ENCODE assay signal across 13 cellular contexts in genomic region chr3:49025005-49025792, GRCh38. TPM values are rescaled to one million over a fixed set of nuclear protein-coding genes. Genes with fewer than 3 reads are reported as not detected.
A peak's percentile ranks its signal among the peaks of the same experiment; 100 is the strongest.
DNase-seq lines count a peak whose midpoint lies in the region; ATAC-seq, FAIRE-seq and TF ChIP-seq lines count a peak whose summit lies in the region.
"Had no signal": no experiment of that assay in that cellular context is flagged by ENCODE, and none has a peak within 500 bp of the region (broad histone marks: within the 10 kb centered on the region; RNA-seq: fewer than 3 reads in every experiment).

No MANE protein-coding gene starts in this region.

- H3K4me3 ChIP-seq in left ventricle myocardium inferior (no peak overlapping the region), right atrium auricular region (no peak overlapping the region), OCI-LY1 (ENCODE audit: low read depth, low read length, poor library complexity, severe bottlenecking) (no peak overlapping the region), K562 (no peak overlapping the region)
- H3K4me3 ChIP-seq: cardiac muscle cell had no signal

- H3K27ac Mint-ChIP-seq in type B pancreatic cell, result peak overlapping the region; percentile 51

- POLR2A ChIA-PET in K562 (lab: Yijun Ruan, JAX), result interaction anchor here (0.6 to 3.8 kb wide), 7 partner anchors 9 to 69 kb away, joined by 3 to 19 read pairs (median 5); partner anchors contain the start of gene QRICH1

- no peak for TF ChIP-seq EP300 in K562 (IDR thresholded peaks at IDR 0.05; ENCODE audit: low read length)

- peaks cover 22% of the 10 kb centered on the region for H3K36me3 Mint-ChIP-seq in type B pancreatic cell

- FAIRE-seq in K562 (lab: Jason Lieb, UNC), result no peak
- FAIRE-seq: keratinocyte had no signal

- no peaks in the 10 kb centered on the region for H4K20me1 ChIP-seq in OCI-LY1 (ENCODE audit: insufficient read depth, low read length)
- H4K20me1 ChIP-seq in K562 (replicated peaks; ENCODE audit: control insufficient read depth, insufficient read depth, low read length), result peaks cover 12% of the 10 kb centered on the region

- intact Hi-C loops in left ventricle myocardium inferior (cut with micrococcal nuclease) (no loop called here), K562 (cut with micrococcal nuclease) (loop anchor here (10.0 kb wide), 1 partner anchor 140 kb away; the partner anchor contains the start of gene CCDC71), sciatic nerve (cut with DNase I) (no loop called here)

- peak; percentile 69 for TF ChIP-seq POLR2A in K562 (conservative IDR thresholded peaks at IDR 0.05)

- DNase-seq in left ventricle myocardium inferior, result no peak
- DNase-seq in right atrium auricular region (ENCODE audit: low spot score), result no peak
- no peak for DNase-seq in K562 (ENCODE audit: extremely low read depth in 1 of 4, low spot score in 3 of 4)
- no peak for DNase-seq in type B pancreatic cell (ENCODE audit: extremely low spot score, unreplicated experiment)
- DNase-seq in sciatic nerve (ENCODE audit: low spot score), result no peak
- DNase-seq in NK-92 (lab: John Stamatoyannopoulos, UW; ENCODE audit: unreplicated experiment), result no peak
- DNase-seq: NCI-H2171, Right ventricle myocardium superior had no signal

- H3F3A ChIP-seq in OCI-LY1 (ENCODE audit: insufficient read depth, low read length), result 0 out of 2 replicates have a peak, but pooled peaks cover 2% of the 10 kb centered on the region

- H2AFZ ChIP-seq in OCI-LY1 (ENCODE audit: low read length) (no peak overlapping the region), K562 (ENCODE audit: low read depth, low read length) (no peak overlapping the region)
- H2AFZ ChIP-seq: parathyroid adenoma had no signal

- no peak for TF ChIP-seq RAD21 in K562 (CRISPR knock-in tag; conservative IDR thresholded peaks at IDR 0.05 in 1 of 2, IDR thresholded peaks at IDR 0.05 in 1 of 2)

- no peaks in the 10 kb centered on the region for H3K9me3 ChIP-seq in left ventricle myocardium inferior (replicated peaks)
- no peaks in the 10 kb centered on the region for H3K9me3 ChIP-seq in right atrium auricular region
- H3K9me3 ChIP-seq in OCI-LY1 (ENCODE audit: low read length), result no peaks in the 10 kb centered on the region
- no peaks in the 10 kb centered on the region for H3K9me3 ChIP-seq in K562 (replicated peaks; ENCODE audit: control insufficient read depth, insufficient read depth, low read depth, low read length)

- WGBS in K562 (ENCODE audit: insufficient coverage, low coverage, missing lambda C conversion rate), result 61% methylated on average over 13 of the region's 13 CpGs

- no TSS peak for BruUV-seq in K562 (replicated peaks; lab: Mats Ljungman, UMichigan)

- H3K27ac ChIP-seq in left ventricle myocardium inferior (replicated peaks), result peak overlapping the region; percentile 7
- no peak overlapping the region for H3K27ac ChIP-seq in right atrium auricular region
- peak overlapping the region; percentile 4 for H3K27ac ChIP-seq in OCI-LY1 (ENCODE audit: low read depth, low read length, poor library complexity, severe bottlenecking)
- peak overlapping the region; percentile 35; the same call in 1 of the 3 replicates for H3K27ac ChIP-seq in K562 (ENCODE audit: extremely low read depth, low read depth, low read length)
- H3K27ac ChIP-seq: cardiac muscle cell, parathyroid adenoma had no signal

- peaks cover 34% of the 10 kb centered on the region for H3K4me1 Mint-ChIP-seq in type B pancreatic cell (ENCODE audit: unreplicated experiment)

- H3K27me3 ChIP-seq in left ventricle myocardium inferior (ENCODE audit: low read depth) (no peaks in the 10 kb centered on the region), right atrium auricular region (no peaks in the 10 kb centered on the region), OCI-LY1 (ENCODE audit: insufficient read depth, low read length) (no peaks in the 10 kb centered on the region), K562 (ENCODE audit: control insufficient read depth in 2 of 2, insufficient read depth in 2 of 2, low read length in 2 of 2) (no peaks in the 10 kb centered on the region)
- H3K27me3 ChIP-seq: cardiac muscle cell had no signal

- TF ChIP-seq CTCF in left ventricle myocardium inferior (IDR thresholded peaks at IDR 0.05; ENCODE audit: borderline replicate concordance) (no peak), right atrium auricular region (IDR thresholded peaks at IDR 0.05) (no peak), OCI-LY1 (IDR thresholded peaks at IDR 0.05; ENCODE audit: low read length) (no peak), K562 (IDR thresholded peaks at IDR 0.05 in 2 of 3, conservative IDR thresholded peaks at IDR 0.05 in 1 of 3; ENCODE audit: insufficient read depth in 2 of 3, low read depth in 1 of 3, low read length in 3 of 3) (no peak), type B pancreatic cell (conservative IDR thresholded peaks at IDR 0.05) (no peak)

- no peaks in the 10 kb centered on the region for H3K27me3 Mint-ChIP-seq in type B pancreatic cell

- H3K9ac ChIP-seq in OCI-LY1 (ENCODE audit: low read length) (no peak overlapping the region), K562 (ENCODE audit: insufficient read depth in 1 of 2, low read depth in 2 of 2, low read length in 2 of 2) (peak overlapping the region in 1 of 2 experiments; percentile 72; a peak in 2 of 4 replicates)
- H3K9ac ChIP-seq: parathyroid adenoma had no signal

- H3K9me2 ChIP-seq in OCI-LY1 (ENCODE audit: low read depth, low read length), result no peaks in the 10 kb centered on the region

- peaks cover 78% of the 10 kb centered on the region for H3K4me1 ChIP-seq in left ventricle myocardium inferior
- H3K4me1 ChIP-seq in right atrium auricular region, result peaks cover 0 to 49% of the 10 kb centered on the region in 2 donors
- H3K4me1 ChIP-seq in OCI-LY1 (ENCODE audit: insufficient read depth, low read length, severe bottlenecking), result peaks cover 54% of the 10 kb centered on the region
- peaks cover 34 to 68% of the 10 kb centered on the region in 2 experiments; a peak in 4 of 5 replicates for H3K4me1 ChIP-seq in K562 (replicated peaks in 1 of 2; ENCODE audit: control insufficient read depth in 2 of 2, insufficient read depth in 2 of 2, low read length in 2 of 2)

- in situ Hi-C loops in K562 (cut with MboI), result no loop called here

- H3K79me2 ChIP-seq in OCI-LY1 (ENCODE audit: insufficient read depth, low read length) (peaks cover 6% of the 10 kb centered on the region; the same call in 1 of the 2 replicates), K562 (ENCODE audit: control insufficient read depth, insufficient read depth, low read length) (peaks cover 91% of the 10 kb centered on the region)

- no peak overlapping the region; the same call in 1 of the 2 replicates for H3K4me2 ChIP-seq in OCI-LY1 (ENCODE audit: low read length)
- H3K4me2 ChIP-seq in K562 (ENCODE audit: insufficient read depth, low read length), result peak overlapping the region; percentile 10; the same call in 1 of the 2 replicates

- CTCF ChIA-PET in K562 (lab: Yijun Ruan, JAX; ENCODE audit: low intra/inter-chr PET ratio), result interaction anchor here (0.6 kb wide), 1 partner anchor 96 kb away, joined by 3 read pairs; no protein-coding TSS in a partner anchor

- H3K9me3 Mint-ChIP-seq in type B pancreatic cell, result no peaks in the 10 kb centered on the region

- H3K9me1 ChIP-seq in K562 (ENCODE audit: control insufficient read depth, insufficient read depth, low read length), result peaks cover 9% of the 10 kb centered on the region

- no peak for ATAC-seq in K562
- ATAC-seq in HG02763 (IDR thresholded peaks at IDR 0.05; ENCODE audit: unreplicated experiment), result no peak
- ATAC-seq in sciatic nerve, result no peak

- H3K4me3 Mint-ChIP-seq in type B pancreatic cell, result no peak overlapping the region

- H3K36me3 ChIP-seq in left ventricle myocardium inferior, result peaks cover 43% of the 10 kb centered on the region
- H3K36me3 ChIP-seq in right atrium auricular region, result peaks cover 42% of the 10 kb centered on the region
- H3K36me3 ChIP-seq in OCI-LY1 (ENCODE audit: insufficient read depth, low read length), result peaks cover 64% of the 10 kb centered on the region
- H3K36me3 ChIP-seq in K562 (ENCODE audit: control insufficient read depth, insufficient read depth, low read length), result peaks cover 70% of the 10 kb centered on the region

RNA-seq across cellular contexts. Expression of gene NDUFAF3, which starts 3.3 kb away (rescaled TPM):
- total RNA-seq in left ventricle myocardium inferior, result 159 TPM
- 100 to 1,000 TPM; 182 to 297 TPM for total RNA-seq in right atrium auricular region
- total RNA-seq in K562 (2011; cell fraction: chromatin; rRNA removed; ENCODE audit: low replicate concordance), result 14.7 and 50.3 TPM in 2 replicates
- total RNA-seq in K562 (2011; cell fraction: nucleolus; rRNA removed), result 65.5 and 74.9 TPM in 2 replicates
- total RNA-seq in K562 (2011; cell fraction: nucleoplasm; rRNA removed), result 27.9 and 29.3 TPM in 2 replicates
- 127 and 133 TPM in 2 replicates for total RNA-seq in K562 (2014; rRNA removed)
- total RNA-seq in K562 (2014; rRNA removed; fragmentation: Illumina TruSeq; extraction: Trizol), result 17.9 and 22.4 TPM in 2 replicates
- 26.5 and 27.7 TPM in 2 replicates for total RNA-seq in K562 (2015; rRNA removed; fragmentation: Illumina TruSeq; extraction: Trizol)
- 73.3 and 77.2 TPM in 2 replicates for total RNA-seq in K562 (2021)
- 22.5 and 25.1 TPM in 2 replicates for polyA plus RNA-seq in K562 (2011; rRNA removed)
- 36.7 and 88.5 TPM in 2 replicates for polyA plus RNA-seq in K562 (2011; cell fraction: cytosol; rRNA removed)
- polyA plus RNA-seq in K562 (2011; cell fraction: nucleus; rRNA removed), result 21.1 and 28.5 TPM in 2 replicates
- 62.2 and 78.2 TPM in 2 replicates for polyA plus RNA-seq in K562 (2012)
- polyA plus RNA-seq in K562 (2014; fragmentation: Illumina TruSeq; extraction: Trizol), result 39.8 and 49.8 TPM in 2 replicates
- 10 to 100 TPM; 17.0 to 36.3 TPM for polyA plus RNA-seq in K562 (2014; fragmentation: Nextera tagmentation; extraction: Ambion mirVana)
- polyA plus RNA-seq in K562 (2014; rRNA removed), result 64.6 and 75.9 TPM in 2 replicates
- polyA minus RNA-seq in K562 (2011; rRNA and poly(A)+ RNA removed), result 9.4 and 16.0 TPM in 2 replicates
- 24.0 and 27.2 TPM in 2 replicates for polyA minus RNA-seq in K562 (2011; cell fraction: cytosol; rRNA and poly(A)+ RNA removed)
- 42.8 and 44.3 TPM in 2 replicates for polyA minus RNA-seq in K562 (2011; cell fraction: nucleus; rRNA and poly(A)+ RNA removed)
- 62.0 and 67.0 TPM in 2 replicates for total RNA-seq in type B pancreatic cell (ENCODE audit: low replicate concordance)
- total RNA-seq in sciatic nerve, result 75.1 TPM

RNA-seq across cellular contexts. Expression of gene IMPDH2, which starts 4.0 kb away (rescaled TPM):
- total RNA-seq in left ventricle myocardium inferior, result 46.9 TPM
- 10 to 100 TPM; 32.1 to 68.7 TPM for total RNA-seq in right atrium auricular region
- 224 and 455 TPM in 2 replicates for total RNA-seq in K562 (2011; cell fraction: chromatin; rRNA removed; ENCODE audit: low replicate concordance)
- total RNA-seq in K562 (2011; cell fraction: nucleolus; rRNA removed), result 251 and 255 TPM in 2 replicates
- 226 and 247 TPM in 2 replicates for total RNA-seq in K562 (2011; cell fraction: nucleoplasm; rRNA removed)
- total RNA-seq in K562 (2014; rRNA removed), result 376 and 506 TPM in 2 replicates
- total RNA-seq in K562 (2014; rRNA removed; fragmentation: Illumina TruSeq; extraction: Trizol), result 296 and 320 TPM in 2 replicates
- 359 and 366 TPM in 2 replicates for total RNA-seq in K562 (2015; rRNA removed; fragmentation: Illumina TruSeq; extraction: Trizol)
- total RNA-seq in K562 (2021), result 315 and 318 TPM in 2 replicates
- 332 and 336 TPM in 2 replicates for polyA plus RNA-seq in K562 (2011; rRNA removed)
- polyA plus RNA-seq in K562 (2011; cell fraction: cytosol; rRNA removed), result 304 and 356 TPM in 2 replicates
- 437 and 515 TPM in 2 replicates for polyA plus RNA-seq in K562 (2011; cell fraction: nucleus; rRNA removed)
- polyA plus RNA-seq in K562 (2012), result 268 and 344 TPM in 2 replicates
- 362 and 391 TPM in 2 replicates for polyA plus RNA-seq in K562 (2014; fragmentation: Illumina TruSeq; extraction: Trizol)
- 100 to 1,000 TPM; 426 to 507 TPM for polyA plus RNA-seq in K562 (2014; fragmentation: Nextera tagmentation; extraction: Ambion mirVana)
- 352 and 442 TPM in 2 replicates for polyA plus RNA-seq in K562 (2014; rRNA removed)
- 413 and 500 TPM in 2 replicates for polyA minus RNA-seq in K562 (2011; rRNA and poly(A)+ RNA removed)
- polyA minus RNA-seq in K562 (2011; cell fraction: cytosol; rRNA and poly(A)+ RNA removed), result 300 and 330 TPM in 2 replicates
- 122 and 164 TPM in 2 replicates for polyA minus RNA-seq in K562 (2011; cell fraction: nucleus; rRNA and poly(A)+ RNA removed)
- 221 and 256 TPM in 2 replicates for total RNA-seq in type B pancreatic cell (ENCODE audit: low replicate concordance)
- total RNA-seq in sciatic nerve, result 121 TPM

RNA-seq across cellular contexts. Expression of gene DALRD3, which starts 6.8 kb away (rescaled TPM):
- total RNA-seq in left ventricle myocardium inferior, result 11.8 TPM
- 10 to 100 TPM in 1 of 2 donors, 1 to 10 TPM in 1; 9.5 to 11.8 TPM for total RNA-seq in right atrium auricular region
- 35.7 and 101 TPM in 2 replicates for total RNA-seq in K562 (2011; cell fraction: chromatin; rRNA removed; ENCODE audit: low replicate concordance)
- 84.0 and 85.6 TPM in 2 replicates for total RNA-seq in K562 (2011; cell fraction: nucleolus; rRNA removed)
- 43.0 and 44.7 TPM in 2 replicates for total RNA-seq in K562 (2011; cell fraction: nucleoplasm; rRNA removed)
- total RNA-seq in K562 (2014; rRNA removed), result 15.7 and 18.0 TPM in 2 replicates
- total RNA-seq in K562 (2014; rRNA removed; fragmentation: Illumina TruSeq; extraction: Trizol), result 8.4 and 11.6 TPM in 2 replicates
- total RNA-seq in K562 (2015; rRNA removed; fragmentation: Illumina TruSeq; extraction: Trizol), result 10.6 and 11.9 TPM in 2 replicates
- total RNA-seq in K562 (2021), result 15.7 and 16.0 TPM in 2 replicates
- polyA plus RNA-seq in K562 (2011; rRNA removed), result 30.5 and 31.3 TPM in 2 replicates
- 45.1 and 53.1 TPM in 2 replicates for polyA plus RNA-seq in K562 (2011; cell fraction: cytosol; rRNA removed)
- polyA plus RNA-seq in K562 (2011; cell fraction: nucleus; rRNA removed), result 167 and 168 TPM in 2 replicates
- 18.1 and 28.0 TPM in 2 replicates for polyA plus RNA-seq in K562 (2012)
- 14.4 and 15.9 TPM in 2 replicates for polyA plus RNA-seq in K562 (2014; fragmentation: Illumina TruSeq; extraction: Trizol)
- 1 to 10 TPM; 6.6 to 7.2 TPM for polyA plus RNA-seq in K562 (2014; fragmentation: Nextera tagmentation; extraction: Ambion mirVana)
- polyA plus RNA-seq in K562 (2014; rRNA removed), result 18.3 and 20.5 TPM in 2 replicates
- polyA minus RNA-seq in K562 (2011; rRNA and poly(A)+ RNA removed), result 15.7 and 24.6 TPM in 2 replicates
- 14.8 and 15.2 TPM in 2 replicates for polyA minus RNA-seq in K562 (2011; cell fraction: cytosol; rRNA and poly(A)+ RNA removed)
- 30.7 and 32.9 TPM in 2 replicates for polyA minus RNA-seq in K562 (2011; cell fraction: nucleus; rRNA and poly(A)+ RNA removed)
- total RNA-seq in type B pancreatic cell (ENCODE audit: low replicate concordance), result 31.2 and 36.0 TPM in 2 replicates
- 18.7 TPM for total RNA-seq in sciatic nerve

RNA-seq across cellular contexts. Expression of gene WDR6, which starts 18.0 kb away (rescaled TPM):
- total RNA-seq in left ventricle myocardium inferior (79.0 TPM), right atrium auricular region (10 to 100 TPM; 51.2 to 71.1 TPM), K562 (2014; rRNA removed) (33.7 and 43.1 TPM in 2 replicates), K562 (2014; rRNA removed; fragmentation: Illumina TruSeq; extraction: Trizol) (29.7 and 40.0 TPM in 2 replicates), K562 (2015; rRNA removed; fragmentation: Illumina TruSeq; extraction: Trizol) (44.7 and 46.7 TPM in 2 replicates), K562 (2021) (90.4 and 90.6 TPM in 2 replicates), type B pancreatic cell (ENCODE audit: low replicate concordance) (272 and 334 TPM in 2 replicates), sciatic nerve (149 TPM)
- total RNA-seq in K562 (2011; cell fraction: chromatin; rRNA removed; ENCODE audit: low replicate concordance), result 147 and 376 TPM in 2 replicates
- total RNA-seq in K562 (2011; cell fraction: nucleolus; rRNA removed), result 205 and 207 TPM in 2 replicates
- total RNA-seq in K562 (2011; cell fraction: nucleoplasm; rRNA removed), result 128 and 141 TPM in 2 replicates
- polyA plus RNA-seq in K562 (2011; rRNA removed) (47.6 and 69.8 TPM in 2 replicates), K562 (2014; fragmentation: Illumina TruSeq; extraction: Trizol) (73.7 and 77.8 TPM in 2 replicates), K562 (2014; fragmentation: Nextera tagmentation; extraction: Ambion mirVana) (10 to 100 TPM in 1 of 2 experiments, 1 to 10 TPM in 1; 8.9 to 14.2 TPM), K562 (2014; rRNA removed) (60.4 and 66.9 TPM in 2 replicates)
- 64.5 and 91.8 TPM in 2 replicates for polyA plus RNA-seq in K562 (2011; cell fraction: cytosol; rRNA removed)
- 426 and 555 TPM in 2 replicates for polyA plus RNA-seq in K562 (2011; cell fraction: nucleus; rRNA removed)
- 82.6 and 84.1 TPM in 2 replicates for polyA plus RNA-seq in K562 (2012)
- polyA minus RNA-seq in K562 (2011; rRNA and poly(A)+ RNA removed), result 46.0 and 52.0 TPM in 2 replicates
- polyA minus RNA-seq in K562 (2011; cell fraction: cytosol; rRNA and poly(A)+ RNA removed), result 33.9 and 49.7 TPM in 2 replicates
- polyA minus RNA-seq in K562 (2011; cell fraction: nucleus; rRNA and poly(A)+ RNA removed), result 35.3 and 35.7 TPM in 2 replicates

RNA-seq across cellular contexts. Expression of gene P4HTM, which starts 35.2 kb away (rescaled TPM):
- total RNA-seq in left ventricle myocardium inferior (28.9 TPM), right atrium auricular region (10 to 100 TPM; 40.5 to 45.4 TPM), K562 (2014; rRNA removed) (0.23 and 0.33 TPM in 2 replicates), K562 (2014; rRNA removed; fragmentation: Illumina TruSeq; extraction: Trizol) (0.25 and 0.32 TPM in 2 replicates), K562 (2015; rRNA removed; fragmentation: Illumina TruSeq; extraction: Trizol) (0.14 TPM in 1 of 2 replicates, not detected in the other), K562 (2021) (0.27 and 0.66 TPM in 2 replicates), type B pancreatic cell (ENCODE audit: low replicate concordance) (47.4 and 54.8 TPM in 2 replicates), sciatic nerve (40.1 TPM)
- 3.4 and 7.6 TPM in 2 replicates for total RNA-seq in K562 (2011; cell fraction: chromatin; rRNA removed; ENCODE audit: low replicate concordance)
- total RNA-seq in K562 (2011; cell fraction: nucleolus; rRNA removed), result 4.1 and 6.7 TPM in 2 replicates
- 3.4 and 3.7 TPM in 2 replicates for total RNA-seq in K562 (2011; cell fraction: nucleoplasm; rRNA removed)
- polyA plus RNA-seq in K562 (2011; rRNA removed) (0.30 and 0.47 TPM in 2 replicates), K562 (2014; fragmentation: Illumina TruSeq; extraction: Trizol) (0.09 and 0.29 TPM in 2 replicates), K562 (2014; fragmentation: Nextera tagmentation; extraction: Ambion mirVana) (not detected), K562 (2014; rRNA removed) (0.22 and 0.29 TPM in 2 replicates)
- 0.34 and 0.42 TPM in 2 replicates for polyA plus RNA-seq in K562 (2011; cell fraction: cytosol; rRNA removed)
- 1.3 and 3.4 TPM in 2 replicates for polyA plus RNA-seq in K562 (2011; cell fraction: nucleus; rRNA removed)
- polyA plus RNA-seq in K562 (2012), result 0.18 and 0.48 TPM in 2 replicates
- polyA minus RNA-seq in K562 (2011; rRNA and poly(A)+ RNA removed), result 0.63 and 0.77 TPM in 2 replicates
- 0.67 and 1.5 TPM in 2 replicates for polyA minus RNA-seq in K562 (2011; cell fraction: cytosol; rRNA and poly(A)+ RNA removed)
- 1.00 and 1.9 TPM in 2 replicates for polyA minus RNA-seq in K562 (2011; cell fraction: nucleus; rRNA and poly(A)+ RNA removed)

Comparison
In these comparisons a context has a peak if more than half of its experiments do, and no peak if none do; other contexts are left out.
1. H3K27ac ChIP-seq: peak in left ventricle myocardium inferior (single experiment), OCI-LY1 (single experiment) and K562 (single experiment); none in right atrium auricular region (0 of 2).